Comparison of ENCODE assay signal across 1 cellular context in genomic region chr17:67431210-67432015, GRCh38.
TF ChIP-seq lines count a peak whose summit lies in the region.

No MANE protein-coding gene starts in this region.

TF ChIP-seq in GM12878, 131 proteins besides CTCF, POLR2A, EP300 and RAD21 (continued from another document and continues in another):
- TF ChIP-seq KDM1A (IDR thresholded peaks at IDR 0.05; ENCODE audit: borderline replicate concordance) (no peak), ZNF217 (IDR thresholded peaks at IDR 0.05) (peak; percentile 63; the same call in 1 of the 2 replicates), BCL11A (IDR thresholded peaks at IDR 0.05; ENCODE audit: low read depth, low read length) (peak; percentile 75), POLR2AphosphoS2 (IDR thresholded peaks at IDR 0.05; ENCODE audit: low read depth, low read length) (no peak), ETV6 (conservative IDR thresholded peaks at IDR 0.05 in 1 of 2, IDR thresholded peaks at IDR 0.05 in 1 of 2; ENCODE audit: borderline replicate concordance in 1 of 2, low read depth in 1 of 2) (peak in 1 of 2 experiments; percentile 44; a peak in 1 of 4 replicates), NR2F1 (conservative IDR thresholded peaks at IDR 0.05) (peak; percentile 31; the same call in 1 of the 2 replicates), CBFB (IDR thresholded peaks at IDR 0.05; ENCODE audit: low read depth) (peak; percentile 83), SREBF2 (IDR thresholded peaks at IDR 0.05; ENCODE audit: low read length) (no peak), RELB (IDR thresholded peaks at IDR 0.05; ENCODE audit: low read depth) (peak; percentile 94), YY1 (IDR thresholded peaks at IDR 0.05; ENCODE audit: low read depth, low read length) (peak; percentile 16; the same call in 1 of the 2 replicates), JUND (IDR thresholded peaks at IDR 0.05; ENCODE audit: low read depth, low read length) (0 out of 2 replicates have a peak, but pooled peaks have one; percentile 18), RUNX3 (IDR thresholded peaks at IDR 0.05; ENCODE audit: low read length) (peak; percentile 96), ZNF24 (IDR thresholded peaks at IDR 0.05) (0 out of 2 replicates have a peak, but pooled peaks have one; percentile 51), PML (IDR thresholded peaks at IDR 0.05; ENCODE audit: low read length) (0 out of 2 replicates have a peak, but pooled peaks have one; percentile 41), ATF7 (IDR thresholded peaks at IDR 0.05; ENCODE audit: low read depth) (peak; percentile 63), SMARCA5 (IDR thresholded peaks at IDR 0.05) (0 out of 2 replicates have a peak, but pooled peaks have one; percentile 57), REST (IDR thresholded peaks at IDR 0.05; ENCODE audit: low read depth, low read length) (peak; percentile 8; the same call in 1 of the 2 replicates), ATF3 (IDR thresholded peaks at IDR 0.05; ENCODE audit: borderline replicate concordance, extremely low read depth, low read depth, low read length) (no peak), DPF2 (IDR thresholded peaks at IDR 0.05) (peak; percentile 69; the same call in 1 of the 2 replicates), IRF4 (IDR thresholded peaks at IDR 0.05; ENCODE audit: low read depth, low read length) (peak; percentile 37; the same call in 1 of the 2 replicates), JUNB (IDR thresholded peaks at IDR 0.05) (peak; percentile 83), ZBTB33 (IDR thresholded peaks at IDR 0.05) (peak; percentile 17; the same call in 1 of the 2 replicates), CEBPB (IDR thresholded peaks at IDR 0.05; ENCODE audit: borderline replicate concordance in 1 of 2, low read depth in 2 of 2, low read length in 2 of 2) (peak in 1 of 2 experiments; percentile 74; a peak in 2 of 4 replicates), FOXM1 (IDR thresholded peaks at IDR 0.05; ENCODE audit: low read depth, low read length) (peak; percentile 95), SRF (IDR thresholded peaks at IDR 0.05; ENCODE audit: low read depth in 2 of 2, low read length in 2 of 2) (no peak), CREB1 (IDR thresholded peaks at IDR 0.05; ENCODE audit: low read depth) (peak; percentile 21; the same call in 1 of the 2 replicates), IKZF1 (conservative IDR thresholded peaks at IDR 0.05) (peak; percentile 92), TBL1XR1 (IDR thresholded peaks at IDR 0.05; ENCODE audit: low read depth, low read length) (0 out of 2 replicates have a peak, but pooled peaks have one; percentile 64), TCF12 (IDR thresholded peaks at IDR 0.05; ENCODE audit: low read depth, low read length) (no peak), ZBED1 (IDR thresholded peaks at IDR 0.05; ENCODE audit: borderline replicate concordance) (peak; percentile 88), EED (IDR thresholded peaks at IDR 0.05; ENCODE audit: low read depth) (peak; percentile 97), MEF2B (IDR thresholded peaks at IDR 0.05; ENCODE audit: partially characterized antibody, poor library complexity, severe bottlenecking) (peak; percentile 89), SREBF1 (IDR thresholded peaks at IDR 0.05; ENCODE audit: low read length) (no peak), SPI1 (IDR thresholded peaks at IDR 0.05; ENCODE audit: borderline replicate concordance, insufficient read depth, low read depth, low read length) (peak; percentile 61; the same call in 1 of the 2 replicates), GABPA (IDR thresholded peaks at IDR 0.05; ENCODE audit: low read depth) (no peak), IKZF2 (IDR thresholded peaks at IDR 0.05) (peak; percentile 97 to 98), CUX1 (IDR thresholded peaks at IDR 0.05; ENCODE audit: insufficient replicate concordance, low read depth, low read length) (no peak), MTA2 (IDR thresholded peaks at IDR 0.05; ENCODE audit: low read depth) (peak; percentile 98), NFIC (IDR thresholded peaks at IDR 0.05; ENCODE audit: low read depth, low read length) (peak; percentile 98), BHLHE40 (IDR thresholded peaks at IDR 0.05; ENCODE audit: borderline replicate concordance in 1 of 2, low read depth in 2 of 2, low read length in 1 of 2) (peak; percentile 86 to 88), ZNF207 (IDR thresholded peaks at IDR 0.05; ENCODE audit: borderline replicate concordance) (no peak), NBN (IDR thresholded peaks at IDR 0.05) (no peak), CREM (IDR thresholded peaks at IDR 0.05; ENCODE audit: low read depth) (peak; percentile 38; the same call in 1 of the 2 replicates), CHD2 (IDR thresholded peaks at IDR 0.05; ENCODE audit: borderline replicate concordance, low read depth, low read length) (no peak), MEF2A (IDR thresholded peaks at IDR 0.05; ENCODE audit: insufficient read depth, low read depth, low read length) (peak; percentile 90), PRDM15 (CRISPR knock-in tag; IDR thresholded peaks at IDR 0.05) (no peak), MTA3 (IDR thresholded peaks at IDR 0.05; ENCODE audit: borderline replicate concordance, low read length) (peak; percentile 70; the same call in 1 of the 2 replicates), MLLT1 (IDR thresholded peaks at IDR 0.05) (peak; percentile 66; the same call in 1 of the 2 replicates)
